ENCODE assay signal across 26 cellular contexts in the genomic region with DNA sequence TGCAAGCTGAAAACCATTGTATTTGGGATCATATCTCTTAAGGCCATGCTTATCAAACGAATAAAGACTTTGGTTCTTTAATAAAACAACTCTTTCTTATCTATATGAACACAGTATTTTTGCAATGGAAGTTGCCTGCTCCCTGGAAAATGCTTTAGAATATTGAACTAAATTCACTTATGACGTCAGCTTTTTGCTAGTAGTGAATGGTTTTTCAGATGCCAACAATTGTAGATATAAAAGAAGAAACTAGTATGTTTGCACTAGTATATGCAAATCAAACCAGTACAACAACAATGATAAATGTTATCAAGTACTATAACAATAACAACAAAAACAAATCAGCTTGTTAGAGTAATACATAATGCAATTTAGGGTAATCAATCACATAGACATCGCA.
"Had no signal": no experiment of that assay in that cellular context is flagged by ENCODE, and none has a peak within 500 bp of the region (broad histone marks: within the 10 kb centered on the region; RNA-seq: fewer than 3 reads in every experiment).

No MANE protein-coding gene starts in this region.

- H3K27ac ChIP-seq: colonic mucosa, coronary artery, dorsolateral prefrontal cortex, esophagus muscularis mucosa, esophagus squamous epithelium, foreskin keratinocyte, gastrocnemius medialis, gastroesophageal sphincter, heart left ventricle, heart right ventricle had no signal

- DNase-seq: colonic mucosa; cortex of kidney; dermis blood vessel endothelial cell; dorsolateral prefrontal cortex; effector CD4-positive, alpha-beta T cell; effector CD8-positive, alpha-beta T cell; effector memory CD4-positive, alpha-beta T cell; effector memory CD8-positive, alpha-beta T cell; endodermal cell; erythroblast; esophagus squamous epithelium; foreskin fibroblast; foreskin keratinocyte; foreskin melanocyte; gastrocnemius medialis; glutamatergic neuron; head of caudate nucleus; heart left ventricle; heart right ventricle had no signal

- H3K27me3 ChIP-seq: colonic mucosa, dorsolateral prefrontal cortex, esophagus muscularis mucosa, esophagus squamous epithelium, foreskin keratinocyte, gastrocnemius medialis, gastroesophageal sphincter, heart left ventricle, heart right ventricle had no signal

- H3K4me3 ChIP-seq: colonic mucosa, coronary artery, dorsolateral prefrontal cortex, esophagus muscularis mucosa, esophagus squamous epithelium, gastrocnemius medialis, gastroesophageal sphincter, heart left ventricle, heart right ventricle had no signal

- H3K9me3 ChIP-seq: colonic mucosa, esophagus muscularis mucosa, esophagus squamous epithelium, gastrocnemius medialis, gastroesophageal sphincter, heart left ventricle, heart right ventricle had no signal

- ATAC-seq: effector memory CD8-positive, alpha-beta T cell; esophagus mucosa; foreskin keratinocyte; gastrocnemius medialis; gastroesophageal sphincter; heart left ventricle; heart right ventricle had no signal

- H3K4me1 ChIP-seq: colonic mucosa, esophagus muscularis mucosa, esophagus squamous epithelium, gastrocnemius medialis, gastroesophageal sphincter, heart left ventricle, heart right ventricle had no signal

- FAIRE-seq: colon, endometrium, frontal cortex had no signal

- H3K36me3 ChIP-seq: colonic mucosa, esophagus muscularis mucosa, esophagus squamous epithelium, gastrocnemius medialis, gastroesophageal sphincter, heart left ventricle, heart right ventricle had no signal
